ENCODE assay signal across 15 cellular contexts in the genomic region with DNA sequence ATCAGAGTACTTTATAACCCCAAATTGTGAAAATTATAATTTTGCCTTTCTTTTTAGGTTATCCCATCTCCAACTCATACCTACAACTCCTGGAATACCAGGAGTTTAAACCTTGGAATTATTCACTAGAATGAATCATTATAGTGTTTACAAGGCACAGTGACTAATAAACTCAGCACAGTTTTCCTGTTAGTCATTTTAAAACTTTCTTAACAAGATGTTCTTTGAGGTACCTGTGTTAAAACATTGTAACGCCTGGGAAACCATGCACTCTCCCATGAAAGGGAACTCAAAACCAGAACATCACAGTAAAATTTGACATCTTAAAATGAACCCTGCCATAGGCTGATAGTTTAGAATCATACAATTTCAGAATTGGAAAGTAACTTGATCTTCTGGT.
A peak's percentile ranks its signal among the peaks of the same experiment; 100 is the strongest.
DNase-seq lines count a peak whose midpoint lies in the region; ATAC-seq and TF ChIP-seq lines count a peak whose summit lies in the region.
"Had no signal": no experiment of that assay in that cellular context is flagged by ENCODE, and none has a peak within 500 bp of the region (broad histone marks: within the 10 kb centered on the region; RNA-seq: fewer than 3 reads in every experiment).

No MANE protein-coding gene starts in this region.

- no peak overlapping the region for H3K4me3 ChIP-seq in breast epithelium
- H3K4me3 ChIP-seq in PC-3 (ENCODE audit: low read length): peak overlapping the region; percentile 25; the same call in 1 of the 2 replicates
- no peak overlapping the region for H3K4me3 ChIP-seq in epithelial cell of esophagus (ENCODE audit: low read length)
- H3K4me3 ChIP-seq: MG63, ovary had no signal

- H3K4me3 Mint-ChIP-seq in MCF 10A (ENCODE audit: unreplicated experiment): no peak overlapping the region
- H3K4me3 Mint-ChIP-seq: activated naive CD8-positive, alpha-beta T cell; dendritic cell treated with granulocyte-macrophage colony-stimulating factor and Interleukin-4, amounts not matched to agents 40 ng/mL and 50 ng/mL, for 4 days had no signal

- POLR2A ChIA-PET in MCF 10A (lab: Yijun Ruan, JAX) (interaction anchor here (0.8 kb wide), 1 partner anchor 263 kb away, joined by 3 read pairs; a partner anchor contains a TSS), PC-3 (lab: Charles Lee; ENCODE audit: unreplicated experiment) (no interaction called here)

- H3K4me2 ChIP-seq in PC-3 (ENCODE audit: low read length): peak overlapping the region; percentile 69

- intact Hi-C loops in MCF 10A (cut with micrococcal nuclease): no loop called here
- intact Hi-C loops in breast epithelium (cut with DNase I; ENCODE audit: low total_unique reads): no loop called here
- intact Hi-C loops in PC-3 (cut with micrococcal nuclease): loop anchor here (2.0 to 10.0 kb wide), 6 partner anchors 28 to 682 kb away; a partner anchor contains a TSS

- BruUV-seq in MCF 10A (replicated peaks; lab: Mats Ljungman, UMichigan) (no TSS peak), PC-3 (replicated peaks; lab: Mats Ljungman, UMichigan) (no TSS peak)

- peaks cover 4% of the 10 kb centered on the region for H3K9me3 Mint-ChIP-seq in MCF 10A (ENCODE audit: unreplicated experiment)
- H3K9me3 Mint-ChIP-seq: dendritic cell treated with granulocyte-macrophage colony-stimulating factor and Interleukin-4, amounts not matched to agents 40 ng/mL and 50 ng/mL, for 4 days had no signal

- H3K27me3 Mint-ChIP-seq in MCF 10A (ENCODE audit: insufficient read depth, unreplicated experiment): no peaks in the 10 kb centered on the region
- H3K27me3 Mint-ChIP-seq: activated naive CD8-positive, alpha-beta T cell; dendritic cell treated with granulocyte-macrophage colony-stimulating factor and Interleukin-4, amounts not matched to agents 40 ng/mL and 50 ng/mL, for 4 days had no signal

- TF ChIP-seq CTCF in MCF 10A (IDR thresholded peaks at IDR 0.05; ENCODE audit: unreplicated experiment) (no peak), breast epithelium (IDR thresholded peaks at IDR 0.05) (no peak), PC-3 (conservative IDR thresholded peaks at IDR 0.05; ENCODE audit: low read depth, low read length) (no peak), epithelial cell of esophagus (IDR thresholded peaks at IDR 0.05; ENCODE audit: insufficient read depth, low read depth, low read length, missing control alignments) (no peak)

- peaks cover 16% of the 10 kb centered on the region for H3F3A ChIP-seq in PC-3 (ENCODE audit: low read length, unreplicated experiment)

- no peaks in the 10 kb centered on the region for H3K4me1 ChIP-seq in breast epithelium
- peaks cover 69% of the 10 kb centered on the region for H3K4me1 ChIP-seq in PC-3 (ENCODE audit: insufficient read depth, low read length)

- no peaks in the 10 kb centered on the region for H3K36me3 Mint-ChIP-seq in MCF 10A (ENCODE audit: insufficient read depth, unreplicated experiment)
- H3K36me3 Mint-ChIP-seq: activated naive CD8-positive, alpha-beta T cell had no signal

- CTCF ChIA-PET in MCF 10A (lab: Yijun Ruan, JAX) (interaction anchor here (1.6 kb wide), 1 partner anchor 16 kb away, joined by 7 read pairs; no protein-coding TSS in a partner anchor), PC-3 (lab: Charles Lee) (no interaction called here)

- no peaks in the 10 kb centered on the region for H3K36me3 ChIP-seq in breast epithelium
- no peaks in the 10 kb centered on the region for H3K36me3 ChIP-seq in PC-3 (ENCODE audit: low read depth, low read length)
- H3K36me3 ChIP-seq: MG63, ovary had no signal

- no peak overlapping the region for H3K27ac ChIP-seq in breast epithelium
- peak overlapping the region; percentile 95 for H3K27ac ChIP-seq in PC-3 (ENCODE audit: low read length)
- H3K27ac ChIP-seq: ovary had no signal

- H3K79me2 ChIP-seq in PC-3 (ENCODE audit: low read length): no peaks in the 10 kb centered on the region

- TF ChIP-seq POLR2A in breast epithelium (IDR thresholded peaks at IDR 0.05): no peak

- peaks cover 38% of the 10 kb centered on the region for H3K4me1 Mint-ChIP-seq in MCF 10A (ENCODE audit: insufficient read depth, unreplicated experiment)

- peak overlapping the region; percentile 21 for H3K27ac Mint-ChIP-seq in MCF 10A (ENCODE audit: low read depth, unreplicated experiment)
- H3K27ac Mint-ChIP-seq: activated naive CD8-positive, alpha-beta T cell; dendritic cell treated with granulocyte-macrophage colony-stimulating factor and Interleukin-4, amounts not matched to agents 40 ng/mL and 50 ng/mL, for 4 days had no signal

- no peaks in the 10 kb centered on the region for H4K20me1 ChIP-seq in PC-3 (ENCODE audit: low read length)

- H2AFZ ChIP-seq in PC-3 (ENCODE audit: low read length): peak overlapping the region; percentile 42; the same call in 1 of the 2 replicates

- H3K9me3 ChIP-seq in breast epithelium: no peaks in the 10 kb centered on the region
- H3K9me3 ChIP-seq in PC-3 (ENCODE audit: low read length): no peaks in the 10 kb centered on the region
- H3K9me3 ChIP-seq: MG63, ovary had no signal

- ATAC-seq in PC-3: peak; percentile 67
- ATAC-seq in GM19467 (IDR thresholded peaks at IDR 0.05; ENCODE audit: unreplicated experiment): no peak

- H3K27me3 ChIP-seq in breast epithelium: no peaks in the 10 kb centered on the region
- no peaks in the 10 kb centered on the region for H3K27me3 ChIP-seq in PC-3 (ENCODE audit: low read length)
- H3K27me3 ChIP-seq: MG63, ovary had no signal

- DNase-seq in MCF 10A (ENCODE audit: unreplicated experiment) (peak; percentile 61), breast epithelium (ENCODE audit: low spot score in 2 of 2) (no peak), PC-3 (peak; percentile 92), epithelial cell of esophagus (ENCODE audit: low read depth) (peak; percentile 83), putamen (ENCODE audit: low spot score) (no peak)
- DNase-seq in NK-92 treated with Interleukin-12 subunit alpha and Interleukin-12 subunit beta, amount 100 ng/mL, for 24 hours (lab: John Stamatoyannopoulos, UW): no peak
- DNase-seq in effector CD8-positive, alpha-beta T cell (lab: John Stamatoyannopoulos, UW): no peak
- DNase-seq: activated CD4-positive, CD25-positive, alpha-beta regulatory T cell; Calu3; foreskin melanocyte; MG63; ovary had no signal

- no peaks in the 10 kb centered on the region for H3K9me2 ChIP-seq in PC-3 (replicated peaks; ENCODE audit: low read length)

- H3K9ac ChIP-seq in PC-3 (ENCODE audit: low read length): peak overlapping the region; percentile 69

Comparison
In these comparisons a context has a peak if more than half of its experiments do, and no peak if none do; other contexts are left out.
1. DNase-seq: peak in MCF 10A (single experiment), PC-3 (single experiment) and epithelial cell of esophagus (single experiment); none in breast epithelium (0 of 2), putamen (single experiment), NK-92 treated with Interleukin-12 subunit alpha and Interleukin-12 subunit beta, amount 100 ng/mL, for 24 hours (single experiment) and effector CD8-positive, alpha-beta T cell (single experiment).